Comparison of ENCODE assay signal across 1 cellular context in genomic region chr13:95553271-95553588, GRCh38.
TF ChIP-seq lines count a peak whose summit lies in the region.

No MANE protein-coding gene starts in this region.

TF ChIP-seq in HepG2, 621 proteins besides CTCF, POLR2A, EP300 and RAD21:
- TF ChIP-seq ZHX2 (IDR thresholded peaks at IDR 0.05; ENCODE audit: low read depth) (no peak), ZHX2 (CRISPR knock-in tag; IDR thresholded peaks at IDR 0.05; ENCODE audit: borderline replicate concordance) (no peak), HNRNPLL (IDR thresholded peaks at IDR 0.05; ENCODE audit: low read depth, low read length, poor library complexity, severe bottlenecking) (no peak), PRDM10 (CRISPR knock-in tag; IDR thresholded peaks at IDR 0.05; ENCODE audit: low read depth) (no peak), FOXA3 (CRISPR knock-in tag; IDR thresholded peaks at IDR 0.05) (no peak), ZNF564 (CRISPR knock-in tag; IDR thresholded peaks at IDR 0.05) (no peak), NFE2L1 (CRISPR knock-in tag; IDR thresholded peaks at IDR 0.05; ENCODE audit: borderline replicate concordance) (no peak), ZNF282 (IDR thresholded peaks at IDR 0.05; ENCODE audit: partially characterized antibody) (no peak), POLR2G (IDR thresholded peaks at IDR 0.05; ENCODE audit: low read depth, low read length) (no peak), EED (CRISPR knock-in tag; IDR thresholded peaks at IDR 0.05) (no peak), ZNF639 (CRISPR knock-in tag; conservative IDR thresholded peaks at IDR 0.05) (no peak), ARNT (IDR thresholded peaks at IDR 0.05) (no peak), ZBTB42 (CRISPR knock-in tag; IDR thresholded peaks at IDR 0.05) (no peak)
- TF ChIP-seq, protein P1, sequence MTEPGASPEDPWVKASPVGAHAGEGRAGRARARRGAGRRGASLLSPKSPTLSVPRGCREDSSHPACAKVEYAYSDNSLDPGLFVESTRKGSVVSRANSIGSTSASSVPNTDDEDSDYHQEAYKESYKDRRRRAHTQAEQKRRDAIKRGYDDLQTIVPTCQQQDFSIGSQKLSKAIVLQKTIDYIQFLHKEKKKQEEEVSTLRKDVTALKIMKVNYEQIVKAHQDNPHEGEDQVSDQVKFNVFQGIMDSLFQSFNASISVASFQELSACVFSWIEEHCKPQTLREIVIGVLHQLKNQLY (CRISPR knock-in tag; IDR thresholded peaks at IDR 0.05) = no peak
